Comparison of ENCODE assay signal across 30 cellular contexts in the genomic region with DNA sequence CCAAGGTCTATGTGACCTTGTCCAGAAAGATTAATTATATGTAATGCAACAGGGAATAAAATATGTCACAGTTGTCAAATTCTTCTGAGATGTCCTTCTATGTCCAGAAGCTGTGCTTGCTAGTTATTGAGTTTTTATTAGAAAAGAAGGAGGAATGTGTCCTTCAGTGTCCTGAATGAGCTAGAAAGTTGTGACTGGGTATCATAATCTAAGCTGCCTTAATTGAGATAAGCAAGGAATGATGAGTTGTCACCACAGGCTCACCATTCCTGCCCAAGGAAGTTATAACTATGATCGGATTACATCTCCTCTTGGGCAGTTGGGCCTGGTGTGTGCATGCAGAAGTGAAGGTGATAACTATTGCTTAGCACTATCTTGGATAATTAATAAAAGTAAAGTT. TPM values are rescaled to one million over a fixed set of nuclear protein-coding genes. Genes with fewer than 3 reads are reported as not detected.
"Had no signal": no experiment of that assay in that cellular context is flagged by ENCODE, and none has a peak within 500 bp of the region (broad histone marks: within the 10 kb centered on the region; RNA-seq: fewer than 3 reads in every experiment).

No MANE protein-coding gene starts in this region.

- H3K4me1 ChIP-seq: neural progenitor cell, parathyroid adenoma, tibial nerve had no signal

- H3K9me3 ChIP-seq: gastrocnemius medialis, tibial nerve had no signal

- H3K4me1 Mint-ChIP-seq: central memory CD8-positive, alpha-beta T cell; natural killer cell; T-cell had no signal

- H3K4me3 Mint-ChIP-seq: central memory CD8-positive, alpha-beta T cell; natural killer cell; neural progenitor cell; T-cell; T-helper 2 cell treated with Interferon-gamma antibody and Interleukin-4, amounts not matched to agents 5 μg/mL and 100 μg/mL, for 36 hours had no signal

- H3K27ac ChIP-seq: gastrocnemius medialis, hepatocyte, neural progenitor cell, parathyroid adenoma, tibial nerve, WERI-Rb-1 had no signal

- H3K9me3 Mint-ChIP-seq: central memory CD8-positive, alpha-beta T cell; natural killer cell; neural progenitor cell; T-cell; T-helper 2 cell treated with Interferon-gamma antibody and Interleukin-4, amounts not matched to agents 5 μg/mL and 100 μg/mL, for 36 hours had no signal

- H3K9ac ChIP-seq: neural progenitor cell, parathyroid adenoma had no signal

- H3K27ac Mint-ChIP-seq: natural killer cell; neural progenitor cell; T-cell; T-helper 2 cell treated with Interferon-gamma antibody and Interleukin-4, amounts not matched to agents 5 μg/mL and 100 μg/mL, for 36 hours had no signal

- H3K4me3 ChIP-seq: gastrocnemius medialis, hepatocyte, neural progenitor cell, tibial nerve had no signal

- ATAC-seq: activated CD4-positive, CD25-positive, alpha-beta regulatory T cell treated with anti-CD3 and anti-CD28 coated beads, Interleukin-2, amount 50 U/mL, for 24 hours; gastrocnemius medialis; left colon; natural killer cell; T-cell had no signal

- H3K36me3 ChIP-seq: gastrocnemius medialis, neural progenitor cell, tibial nerve, WERI-Rb-1 had no signal

- H3K36me3 Mint-ChIP-seq: natural killer cell, neural progenitor cell, T-cell had no signal

- H2AFZ ChIP-seq: hepatocyte, neural progenitor cell, parathyroid adenoma had no signal

- H3K27me3 ChIP-seq: gastrocnemius medialis, hepatocyte, neural progenitor cell, tibial nerve had no signal

- H3K4me2 ChIP-seq: hepatocyte, neural progenitor cell had no signal

- DNase-seq: activated CD4-positive, alpha-beta T cell treated with anti-CD3 and anti-CD28 coated beads for 48 hours; activated CD4-positive, alpha-beta T cell treated with anti-CD3 and anti-CD28 coated beads, Interleukin-2, amount 50 U/mL, for 48 hours; activated CD8-positive, alpha-beta memory T cell treated with anti-CD3 and anti-CD28 coated beads for 24 hours; activated CD8-positive, alpha-beta memory T cell treated with anti-CD3 and anti-CD28 coated beads, Interleukin-2, amount 50 U/mL, for 4 hours; activated gamma-delta T cell; activated naive CD4-positive, alpha-beta T cell treated with anti-CD3 and anti-CD28 coated beads, Interleukin-2, amount 50 U/mL, for 16 hours; activated T-cell treated with anti-CD3 and anti-CD28 coated beads, Interleukin-2, amount 50 U/mL, for 1 hour; amygdala; dermis blood vessel endothelial cell; effector CD8-positive, alpha-beta T cell; gastrocnemius medialis; glutamatergic neuron; left colon; natural killer cell; occipital lobe; right cardiac atrium; stimulated activated CD4-positive, alpha-beta T cell treated with anti-CD3 and anti-CD28 coated beads, Interleukin-2, amount 100 ng/mL, for 48 hours; stimulated activated naive CD4-positive, alpha-beta T cell treated with Interleukin-2 at 50 U/mL for 16 hours; T-cell; WERI-Rb-1 had no signal

RNA-seq across cellular contexts. Expression of gene ARL14, which starts 21.8 kb away (rescaled TPM):
- total RNA-seq: dermis blood vessel endothelial cell, epithelial cell of proximal tubule, gastrocnemius medialis, mononuclear cell, natural killer cell, occipital lobe, right cardiac atrium, T-cell, temporal lobe, tibial nerve had no signal
